8 cellular contexts compared by ENCODE assay signal in genomic region chr22:46355369-46355995, GRCh38. TPM values are rescaled to one million over a fixed set of nuclear protein-coding genes. Genes with fewer than 3 reads are reported as not detected.
A peak's percentile ranks its signal among the peaks of the same experiment; 100 is the strongest.
DNase-seq lines count a peak whose midpoint lies in the region; ATAC-seq lines count a peak whose summit lies in the region.

No MANE protein-coding gene starts in this region.

- in situ Hi-C loops in G401 (cut with HindIII; ENCODE audit: low sequenced_read_pairs) = no loop called here

- DNase-seq in G401 (ENCODE audit: low spot score) = peak; percentile 65
- peak; percentile 32 for DNase-seq in MG63
- peak; percentile 36 for DNase-seq in activated CD4-positive, alpha-beta T cell treated with anti-CD3 and anti-CD28 coated beads for 1 hour
- DNase-seq in cerebellar cortex (ENCODE audit: low spot score) = peak; percentile 64
- DNase-seq in left lobe of liver (ENCODE audit: low spot score) = peak; percentile 72
- DNase-seq in stimulated activated CD4-positive, alpha-beta T cell treated with anti-CD3 and anti-CD28 coated beads, Interleukin-4, amount 100 ng/mL, for 48 hours (ENCODE audit: low read depth in 2 of 2) = peak; percentile 51 to 63

- no peaks in the 10 kb centered on the region for H3K9me3 ChIP-seq in MG63

- H3K27me3 ChIP-seq in MG63 = no peaks in the 10 kb centered on the region

- no peak overlapping the region for H3K4me3 ChIP-seq in MG63

- ATAC-seq in left lobe of liver (peak; percentile 81), HG02981 (IDR thresholded peaks at IDR 0.05; ENCODE audit: unreplicated experiment) (no peak), HG03095 (IDR thresholded peaks at IDR 0.05; ENCODE audit: unreplicated experiment) (no peak)

- peaks cover 48% of the 10 kb centered on the region for H3K36me3 ChIP-seq in MG63

RNA-seq across cellular contexts. Expression of gene TRMU, which starts 20.0 kb away (rescaled TPM):
- 55.4 and 57.7 TPM in 2 replicates for total RNA-seq in G401 (2014; rRNA removed; shearing (Covaris generic))
- 53.9 and 62.1 TPM in 2 replicates for total RNA-seq in MG63 (2014; rRNA removed; shearing (Covaris generic); ENCODE audit: low replicate concordance)
- 23.6 TPM for total RNA-seq in left lobe of liver

RNA-seq across cellular contexts. Expression of gene GTSE1, which starts 58.8 kb away (rescaled TPM):
- 23.4 and 46.3 TPM in 2 replicates for total RNA-seq in G401 (2014; rRNA removed; shearing (Covaris generic))
- total RNA-seq in MG63 (2014; rRNA removed; shearing (Covaris generic); ENCODE audit: low replicate concordance) = 25.3 and 25.4 TPM in 2 replicates
- 0.63 TPM for total RNA-seq in left lobe of liver

Comparison
In these comparisons a context has a peak if more than half of its experiments do, and no peak if none do; other contexts are left out.
1. RNA of gene GTSE1, which starts 58.8 kb away (total RNA-seq): 23.4 to 46.3 TPM in G401 and 25.3 to 25.4 TPM in MG63; 0.63 TPM in left lobe of liver (single experiment); every median in the first group is over 10 times any median in the second.
2. Peak in every context shown above with its lines, with median percentiles within 50 percentile points of each other: DNase-seq.